ENCODE assay signal across 1 cellular context in the genomic region with DNA sequence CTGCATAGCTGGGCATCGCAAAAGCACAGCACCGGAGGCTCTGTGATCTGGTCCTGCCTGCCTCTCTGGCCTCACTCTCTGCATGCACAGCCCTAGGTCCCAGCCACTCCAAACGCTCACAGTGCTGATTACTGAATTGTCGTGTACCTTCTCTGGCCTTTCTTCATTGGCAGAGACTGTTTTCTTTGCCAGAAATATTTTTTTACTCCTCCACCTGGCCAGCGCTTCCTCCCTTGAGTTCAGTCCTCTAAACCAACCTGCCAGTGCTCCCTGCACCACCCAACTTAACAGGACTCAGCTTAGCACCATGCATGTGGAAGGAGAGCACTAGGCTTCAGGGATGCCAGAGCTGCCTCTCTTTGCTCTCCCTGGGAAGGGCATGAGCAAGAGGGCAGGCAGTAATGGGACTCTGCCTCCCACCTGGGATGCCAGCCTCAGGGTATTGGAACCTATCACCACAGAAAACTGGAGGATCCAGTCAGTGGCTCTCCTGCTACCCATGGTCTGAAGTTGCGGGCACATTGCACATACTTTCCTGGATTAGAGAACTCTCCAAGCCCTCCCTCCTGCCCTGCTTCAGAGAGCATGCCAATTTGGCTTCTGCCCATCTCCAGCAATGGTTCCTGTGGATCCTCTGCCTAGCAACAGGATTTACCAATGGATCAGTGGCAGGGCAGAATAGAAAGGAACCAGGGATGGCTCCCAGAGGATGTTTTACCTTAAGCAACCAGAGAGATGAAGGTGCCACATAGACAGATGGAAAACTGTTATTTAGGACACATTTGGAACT.
TF ChIP-seq lines count a peak whose summit lies in the region.

No MANE protein-coding gene starts in this region.

TF ChIP-seq in K562, 482 proteins besides CTCF, POLR2A, EP300 and RAD21 (continued from another document):
- TF ChIP-seq ZNF146 (CRISPR knock-in tag; IDR thresholded peaks at IDR 0.05; ENCODE audit: unreplicated experiment): no peak
- TF ChIP-seq SIRT6 (IDR thresholded peaks at IDR 0.05; ENCODE audit: low read depth, low read length): no peak
- no peak for TF ChIP-seq ZSCAN32 (CRISPR knock-in tag; IDR thresholded peaks at IDR 0.05)
